In genomic region chr13:63120883-63121282, GRCh38 we compare ENCODE assay signal across 10 cellular contexts.
"Had no signal": no experiment of that assay in that cellular context is flagged by ENCODE, and none has a peak within 500 bp of the region (broad histone marks: within the 10 kb centered on the region; RNA-seq: fewer than 3 reads in every experiment).

No MANE protein-coding gene starts in this region.

- H3K36me3 ChIP-seq: HAP-1 had no signal

- DNase-seq: GM23248, GOT3, H7, Karpas-422, KBM-7 had no signal

- H2AFZ ChIP-seq: GM23248 had no signal

- H3K27ac Mint-ChIP-seq: IgD-negative memory B cell had no signal

- H3K9ac ChIP-seq: GM23248, KMS-11 had no signal

- H3K27ac ChIP-seq: GM23248, HL-60, KMS-11 had no signal

- H3K27me3 Mint-ChIP-seq: IgD-negative memory B cell had no signal

- H3K4me1 Mint-ChIP-seq: IgD-negative memory B cell had no signal

- H3K9me3 ChIP-seq: HAP-1 had no signal

- H3K4me3 ChIP-seq: GM23248, HAP-1 had no signal

- ATAC-seq: HepG2 had no signal

- H3K36me3 Mint-ChIP-seq: IgD-negative memory B cell had no signal

- H3K4me3 Mint-ChIP-seq: IgD-negative memory B cell had no signal

- H3K4me2 ChIP-seq: KMS-11 had no signal
